In genomic region chr2:23564618-23564967, GRCh38 we compare ENCODE assay signal across 12 cellular contexts.
A peak's percentile ranks its signal among the peaks of the same experiment; 100 is the strongest.
DNase-seq lines count a peak whose midpoint lies in the region; ATAC-seq and TF ChIP-seq lines count a peak whose summit lies in the region.
"Had no signal": no experiment of that assay in that cellular context is flagged by ENCODE, and none has a peak within 500 bp of the region (broad histone marks: within the 10 kb centered on the region; RNA-seq: fewer than 3 reads in every experiment).

No MANE protein-coding gene starts in this region.

- no peak overlapping the region for H3K4me2 ChIP-seq in SK-N-SH
- H3K4me2 ChIP-seq in osteoblast (ENCODE audit: insufficient read depth, low read length) = peak overlapping the region; percentile 43

- H3K9me2 ChIP-seq in SK-N-SH = no peaks in the 10 kb centered on the region

- H3K36me3 ChIP-seq in SK-N-SH (replicated peaks in 1 of 2; ENCODE audit: control insufficient read depth in 1 of 2, insufficient read depth in 2 of 2, low read length in 1 of 2) = no peaks in the 10 kb centered on the region
- no peaks in the 10 kb centered on the region for H3K36me3 ChIP-seq in osteoblast (ENCODE audit: insufficient read depth, low read length)
- H3K36me3 ChIP-seq in vagina = no peaks in the 10 kb centered on the region

- no peak overlapping the region for H3K4me3 ChIP-seq in SK-N-SH (ENCODE audit: low read depth in 2 of 2, low read length in 1 of 2)
- no peak overlapping the region for H3K4me3 ChIP-seq in osteoblast (ENCODE audit: insufficient read depth, low read length)
- H3K4me3 ChIP-seq in vagina = no peak overlapping the region

- no peak for TF ChIP-seq POLR2A in vagina (IDR thresholded peaks at IDR 0.05)

- CTCF ChIA-PET in SK-N-SH (lab: Yijun Ruan, JAX) = interaction anchor here (0.6 to 5.1 kb wide), 6 partner anchors 19 to 160 kb away, joined by 3 to 24 read pairs (median 4); no protein-coding TSS in a partner anchor

- ATAC-seq in SK-N-SH treated with all-trans-retinoic acid at 6 μM for 48 hours = no peak
- peak; percentile 13 for ATAC-seq in foreskin keratinocyte

- POLR2A ChIA-PET in SK-N-SH (lab: Yijun Ruan, JAX) = no interaction called here

- H3K27me3 ChIP-seq in SK-N-SH (ENCODE audit: insufficient read depth) (no peaks in the 10 kb centered on the region), foreskin keratinocyte (no peaks in the 10 kb centered on the region), osteoblast (ENCODE audit: insufficient read depth, low read length) (no peaks in the 10 kb centered on the region), vagina (no peaks in the 10 kb centered on the region)

- H3K27ac ChIP-seq in SK-N-SH (ENCODE audit: low read depth in 2 of 2, low read length in 1 of 2) (peak overlapping the region in 1 of 2 experiments; percentile 80; a peak in 1 of 4 replicates), foreskin keratinocyte (no peak overlapping the region), osteoblast (ENCODE audit: low read depth, low read length) (no peak overlapping the region), vagina (peak overlapping the region; percentile 77)
- H3K27ac ChIP-seq: 22Rv1, HL-60 had no signal

- H3K79me2 ChIP-seq in SK-N-SH (ENCODE audit: insufficient read depth) (no peaks in the 10 kb centered on the region), osteoblast (ENCODE audit: insufficient read depth, low read length) (no peaks in the 10 kb centered on the region)

- TF ChIP-seq CTCF in SK-N-SH (IDR thresholded peaks at IDR 0.05) = no peak
- no peak for TF ChIP-seq CTCF in foreskin keratinocyte (conservative IDR thresholded peaks at IDR 0.05)
- no peak for TF ChIP-seq CTCF in osteoblast (IDR thresholded peaks at IDR 0.05; ENCODE audit: extremely low read depth, low read depth, low read length)
- TF ChIP-seq CTCF in vagina (IDR thresholded peaks at IDR 0.05) = no peak

- in situ Hi-C loops in KBM-7 (cut with MboI; ENCODE audit: low pct_unique_long_range_greater_than_20kb, low sequenced_read_pairs) = no loop called here

- H3K9ac ChIP-seq in SK-N-SH = no peak overlapping the region

- no peaks in the 10 kb centered on the region for H3K9me3 ChIP-seq in SK-N-SH
- H3K9me3 ChIP-seq in osteoblast (ENCODE audit: low read depth, low read length) = no peaks in the 10 kb centered on the region
- no peaks in the 10 kb centered on the region for H3K9me3 ChIP-seq in vagina

- 90% methylated on average over 7 of the region's 7 CpGs for WGBS in SK-N-SH (ENCODE audit: low lambda C conversion rate)

- no peak for TF ChIP-seq RAD21 in SK-N-SH (IDR thresholded peaks at IDR 0.05; ENCODE audit: low read length)

- intact Hi-C loops in vagina (cut with DNase I) = loop anchor here (5.0 kb wide), 1 partner anchor 38 kb away; no protein-coding TSS in a partner anchor

- no peaks in the 10 kb centered on the region for H3F3A ChIP-seq in SK-N-SH (replicated peaks; ENCODE audit: insufficient read depth)

- H3K4me1 ChIP-seq in SK-N-SH (ENCODE audit: control insufficient read depth in 1 of 2, insufficient read depth in 2 of 2, low read depth in 1 of 2, low read length in 1 of 2) (peaks cover 0 to 61% of the 10 kb centered on the region in 2 experiments; a peak in 2 of 4 replicates), foreskin keratinocyte (peaks cover 4% of the 10 kb centered on the region), osteoblast (ENCODE audit: insufficient read depth, low read length) (peaks cover 15% of the 10 kb centered on the region), vagina (peaks cover 63% of the 10 kb centered on the region)

- TF ChIP-seq EP300 in SK-N-SH (IDR thresholded peaks at IDR 0.05; ENCODE audit: borderline replicate concordance in 1 of 2, low read depth in 1 of 2, low read length in 1 of 2) = no peak

- H2AFZ ChIP-seq in SK-N-SH (ENCODE audit: low read depth) (no peak overlapping the region), osteoblast (ENCODE audit: low read length) (no peak overlapping the region)

- DNase-seq in SK-N-SH (peak; percentile 51), foreskin keratinocyte (no peak), osteoblast (ENCODE audit: insufficient read length, low spot score, missing footprints) (peak; percentile 92), vagina (ENCODE audit: extremely low spot score in 2 of 2) (no peak), KBM-7 (no peak), NCI-H187 treated with DMSO at 0.1 percent for 48 hours (lab: John Stamatoyannopoulos, UW) (no peak), RKO (ENCODE audit: low spot score) (no peak)
- DNase-seq: NCI-H774; stimulated activated CD4-positive, alpha-beta T cell treated with anti-CD3 and anti-CD28 coated beads, Interleukin-15, amount 100 ng/mL, for 24 hours had no signal

- H4K20me1 ChIP-seq in SK-N-SH (ENCODE audit: insufficient read depth) (no peaks in the 10 kb centered on the region), osteoblast (ENCODE audit: insufficient read depth, low read length) (peaks cover 9% of the 10 kb centered on the region)

TF ChIP-seq in SK-N-SH, 30 proteins besides CTCF, POLR2A, EP300 and RAD21 (continues in another document):
- TF ChIP-seq MAX (IDR thresholded peaks at IDR 0.05; ENCODE audit: low read depth) = no peak
- TF ChIP-seq RFX5 (IDR thresholded peaks at IDR 0.05; ENCODE audit: low read length) = no peak
- TF ChIP-seq CHD2 (IDR thresholded peaks at IDR 0.05; ENCODE audit: low read length, partially characterized antibody) = no peak
- no peak for TF ChIP-seq JUND (IDR thresholded peaks at IDR 0.05)
- no peak for TF ChIP-seq GATA2 (CRISPR knock-in tag; IDR thresholded peaks at IDR 0.05)
- no peak for TF ChIP-seq YY1 (IDR thresholded peaks at IDR 0.05; ENCODE audit: low read depth)
- TF ChIP-seq MXI1 (IDR thresholded peaks at IDR 0.05; ENCODE audit: low read depth, low read length) = no peak
- TF ChIP-seq REST (IDR thresholded peaks at IDR 0.05; ENCODE audit: low read depth, low read length) = no peak

TF ChIP-seq in SK-N-SH treated with all-trans-retinoic acid at 6 μM for 48 hours, 23 proteins besides CTCF, POLR2A, EP300 and RAD21:
- TF ChIP-seq RARB (CRISPR knock-in tag; IDR thresholded peaks at IDR 0.05) (no peak), ZFP3 (CRISPR knock-in tag; IDR thresholded peaks at IDR 0.05) (no peak), BACH2 (CRISPR knock-in tag; IDR thresholded peaks at IDR 0.05; ENCODE audit: borderline replicate concordance) (no peak), CSDC2 (CRISPR knock-in tag; IDR thresholded peaks at IDR 0.05) (no peak), ZNF8 (CRISPR knock-in tag; IDR thresholded peaks at IDR 0.05) (no peak), ISL1 (CRISPR knock-in tag; IDR thresholded peaks at IDR 0.05) (no peak), POU6F1 (CRISPR knock-in tag; IDR thresholded peaks at IDR 0.05; ENCODE audit: borderline replicate concordance, low read depth) (no peak), OSR1 (CRISPR knock-in tag; IDR thresholded peaks at IDR 0.05) (no peak), ZNF565 (CRISPR knock-in tag; conservative IDR thresholded peaks at IDR 0.05; ENCODE audit: low read depth) (no peak), GLIS3 (CRISPR knock-in tag; IDR thresholded peaks at IDR 0.05) (no peak)
- TF ChIP-seq, protein P1, sequence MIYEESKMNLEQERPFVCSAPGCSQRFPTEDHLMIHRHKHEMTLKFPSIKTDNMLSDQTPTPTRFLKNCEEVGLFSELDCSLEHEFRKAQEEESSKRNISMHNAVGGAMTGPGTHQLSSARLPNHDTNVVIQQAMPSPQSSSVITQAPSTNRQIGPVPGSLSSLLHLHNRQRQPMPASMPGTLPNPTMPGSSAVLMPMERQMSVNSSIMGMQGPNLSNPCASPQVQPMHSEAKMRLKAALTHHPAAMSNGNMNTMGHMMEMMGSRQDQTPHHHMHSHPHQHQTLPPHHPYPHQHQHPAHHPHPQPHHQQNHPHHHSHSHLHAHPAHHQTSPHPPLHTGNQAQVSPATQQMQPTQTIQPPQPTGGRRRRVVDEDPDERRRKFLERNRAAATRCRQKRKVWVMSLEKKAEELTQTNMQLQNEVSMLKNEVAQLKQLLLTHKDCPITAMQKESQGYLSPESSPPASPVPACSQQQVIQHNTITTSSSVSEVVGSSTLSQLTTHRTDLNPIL (CRISPR knock-in tag; IDR thresholded peaks at IDR 0.05; ENCODE audit: low read depth) = no peak
- TF ChIP-seq, protein P2, sequence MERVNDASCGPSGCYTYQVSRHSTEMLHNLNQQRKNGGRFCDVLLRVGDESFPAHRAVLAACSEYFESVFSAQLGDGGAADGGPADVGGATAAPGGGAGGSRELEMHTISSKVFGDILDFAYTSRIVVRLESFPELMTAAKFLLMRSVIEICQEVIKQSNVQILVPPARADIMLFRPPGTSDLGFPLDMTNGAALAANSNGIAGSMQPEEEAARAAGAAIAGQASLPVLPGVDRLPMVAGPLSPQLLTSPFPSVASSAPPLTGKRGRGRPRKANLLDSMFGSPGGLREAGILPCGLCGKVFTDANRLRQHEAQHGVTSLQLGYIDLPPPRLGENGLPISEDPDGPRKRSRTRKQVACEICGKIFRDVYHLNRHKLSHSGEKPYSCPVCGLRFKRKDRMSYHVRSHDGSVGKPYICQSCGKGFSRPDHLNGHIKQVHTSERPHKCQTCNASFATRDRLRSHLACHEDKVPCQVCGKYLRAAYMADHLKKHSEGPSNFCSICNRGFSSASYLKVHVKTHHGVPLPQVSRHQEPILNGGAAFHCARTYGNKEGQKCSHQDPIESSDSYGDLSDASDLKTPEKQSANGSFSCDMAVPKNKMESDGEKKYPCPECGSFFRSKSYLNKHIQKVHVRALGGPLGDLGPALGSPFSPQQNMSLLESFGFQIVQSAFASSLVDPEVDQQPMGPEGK (CRISPR knock-in tag; IDR thresholded peaks at IDR 0.05; ENCODE audit: borderline replicate concordance) = no peak

Comparison
In these comparisons a context has a peak if more than half of its experiments do, and no peak if none do; other contexts are left out.
1. DNase-seq: peak in SK-N-SH (single experiment) and osteoblast (single experiment); none in foreskin keratinocyte (0 of 2), vagina (0 of 2), KBM-7 (single experiment), NCI-H187 treated with DMSO at 0.1 percent for 48 hours (single experiment) and RKO (single experiment).